Comparison of ENCODE assay signal across 15 cellular contexts in the genomic region with DNA sequence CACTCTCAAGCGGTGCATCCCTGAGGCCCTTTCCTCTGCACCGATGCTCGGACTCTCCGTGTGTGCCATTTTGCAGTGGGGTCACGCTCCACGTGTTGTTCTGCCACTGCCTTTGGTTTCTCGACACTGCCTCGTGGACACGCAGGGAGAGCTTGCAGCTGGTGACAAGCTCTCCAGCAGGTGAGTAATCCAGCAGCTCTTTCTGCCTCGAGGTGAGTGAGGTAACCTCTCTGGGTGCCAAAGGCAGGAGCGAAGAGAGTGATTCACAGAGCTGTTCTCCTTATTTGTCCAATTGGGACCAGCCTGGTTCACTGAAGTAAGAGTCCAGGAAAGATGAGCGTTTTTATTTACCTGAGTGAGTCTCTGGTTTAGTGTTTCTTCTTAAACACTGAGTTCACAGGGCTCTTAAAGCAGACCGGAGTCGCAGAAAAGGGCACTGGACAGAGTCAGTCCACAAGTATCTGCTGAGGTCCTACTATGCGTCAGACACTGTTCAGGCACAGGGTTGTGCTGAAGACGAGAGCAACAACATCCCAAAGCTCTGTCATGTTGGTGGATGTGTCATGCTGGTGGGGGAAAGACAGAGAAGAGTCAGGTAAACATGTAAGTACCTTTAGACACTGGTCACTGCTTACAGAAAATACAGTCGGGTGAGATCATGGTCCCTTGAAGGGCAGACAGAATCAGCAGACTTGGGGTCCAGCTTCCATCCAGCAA.
DNase-seq lines count a peak whose midpoint lies in the region; ATAC-seq, FAIRE-seq and TF ChIP-seq lines count a peak whose summit lies in the region.
"Had no signal": no experiment of that assay in that cellular context is flagged by ENCODE, and none has a peak within 500 bp of the region (broad histone marks: within the 10 kb centered on the region; RNA-seq: fewer than 3 reads in every experiment).

No MANE protein-coding gene starts in this region.

- ATAC-seq in HepG2 (no peak), right lobe of liver (no peak), upper lobe of right lung (peak; percentile 66)
- ATAC-seq: SK-N-SH treated with all-trans-retinoic acid at 6 μM for 48 hours had no signal

- H3K27ac ChIP-seq in HepG2 (ENCODE audit: extremely low read length, insufficient read depth, low read length) (no peak overlapping the region), right lobe of liver (no peak overlapping the region), upper lobe of right lung (no peak overlapping the region), endodermal cell (ENCODE audit: low read depth, low read length) (no peak overlapping the region)

- TF ChIP-seq CTCF in HepG2 (CRISPR knock-in tag; IDR thresholded peaks at IDR 0.05) (no peak), right lobe of liver (IDR thresholded peaks at IDR 0.05) (no peak), kidney epithelial cell (IDR thresholded peaks at IDR 0.05; ENCODE audit: insufficient read depth, low read length, poor library complexity, severe bottlenecking) (no peak), upper lobe of right lung (IDR thresholded peaks at IDR 0.05) (no peak), endodermal cell (conservative IDR thresholded peaks at IDR 0.05) (no peak)

- no peaks in the 10 kb centered on the region for H4K20me1 ChIP-seq in HepG2 (ENCODE audit: insufficient read depth, low read length)

- no peaks in the 10 kb centered on the region for H3K36me3 ChIP-seq in HepG2 (replicated peaks in 1 of 2; ENCODE audit: control insufficient read depth in 1 of 2, insufficient read depth in 2 of 2, low read length in 2 of 2)
- no peaks in the 10 kb centered on the region for H3K36me3 ChIP-seq in right lobe of liver
- no peaks in the 10 kb centered on the region for H3K36me3 ChIP-seq in kidney epithelial cell (ENCODE audit: control insufficient read depth, insufficient read depth, low read length)
- no peaks in the 10 kb centered on the region for H3K36me3 ChIP-seq in upper lobe of right lung
- no peaks in the 10 kb centered on the region for H3K36me3 ChIP-seq in endodermal cell (ENCODE audit: control insufficient read depth, insufficient read depth, low read length)

- H3K4me3 ChIP-seq in HepG2 (replicated peaks in 1 of 3; ENCODE audit: insufficient read depth in 1 of 3, low read depth in 2 of 3, low read length in 3 of 3) (no peak overlapping the region), right lobe of liver (no peak overlapping the region), kidney epithelial cell (ENCODE audit: low read depth, low read length) (no peak overlapping the region), upper lobe of right lung (no peak overlapping the region), endodermal cell (ENCODE audit: low read length) (no peak overlapping the region)

- CTCF ChIA-PET in HepG2 (lab: Yijun Ruan, JAX; ENCODE audit: low intra/inter-chr PET ratio, low total read pairs), result no interaction called here

- peaks cover 28% of the 10 kb centered on the region for H3K4me1 Mint-ChIP-seq in endodermal cell
- H3K4me1 Mint-ChIP-seq: activated B cell treated with CpG ODN at 0.5 μM for 24 hours; activated naive CD8-positive, alpha-beta T cell treated with anti-CD3 and anti-CD28 coated beads, Interleukin-2, amount 10 ng/mL, durations not matched to agents 7 days and 5 days had no signal

- in situ Hi-C loops in HepG2 (cut with HindIII; ENCODE audit: extremely low pct_ligation_motif_present, low pct_unique_long_range_greater_than_20kb), result no loop called here

- TF ChIP-seq EP300 in HepG2 (IDR thresholded peaks at IDR 0.05; ENCODE audit: low read depth in 2 of 2, low read length in 2 of 2), result no peak
- no peak for TF ChIP-seq EP300 in HepG2 (CRISPR knock-in tag; IDR thresholded peaks at IDR 0.05; ENCODE audit: borderline replicate concordance)

- no peak overlapping the region for H3K4me3 Mint-ChIP-seq in endodermal cell
- H3K4me3 Mint-ChIP-seq: activated B cell treated with CpG ODN at 0.5 μM for 24 hours; activated naive CD8-positive, alpha-beta T cell treated with anti-CD3 and anti-CD28 coated beads, Interleukin-2, amount 10 ng/mL, durations not matched to agents 7 days and 5 days had no signal

- POLR2A ChIA-PET in HepG2 (lab: Yijun Ruan, JAX), result no interaction called here

- H3K79me2 ChIP-seq in HepG2 (ENCODE audit: insufficient read depth, low read length), result no peaks in the 10 kb centered on the region

- no peak overlapping the region for H2AFZ ChIP-seq in HepG2 (ENCODE audit: low read length)

- BruUV-seq in HepG2 (replicated peaks; lab: Mats Ljungman, UMichigan), result no TSS peak

- H3K36me3 Mint-ChIP-seq in endodermal cell (ENCODE audit: low read depth), result no peaks in the 10 kb centered on the region
- H3K36me3 Mint-ChIP-seq: activated naive CD8-positive, alpha-beta T cell treated with anti-CD3 and anti-CD28 coated beads, Interleukin-2, amount 10 ng/mL, durations not matched to agents 7 days and 5 days had no signal

- no peak for TF ChIP-seq POLR2A in HepG2 (IDR thresholded peaks at IDR 0.05; ENCODE audit: insufficient read depth in 1 of 2, low read depth in 2 of 2, low read length in 2 of 2)
- no peak for TF ChIP-seq POLR2A in right lobe of liver (IDR thresholded peaks at IDR 0.05)

- FAIRE-seq in HepG2 (lab: Jason Lieb, UNC), result no peak
- FAIRE-seq: endothelial cell of umbilical vein had no signal

- H3K9ac ChIP-seq in HepG2 (ENCODE audit: insufficient read depth, low read depth, low read length) (no peak overlapping the region), endodermal cell (ENCODE audit: extremely low read depth, low read length, poor library complexity, severe bottlenecking) (no peak overlapping the region)

- 55% methylated on average over 12 of the region's 17 CpGs for WGBS in HepG2 (ENCODE audit: low lambda C conversion rate)
- WGBS in right lobe of liver (ENCODE audit: insufficient coverage, low coverage, low lambda C conversion rate, missing lambda C conversion rate), result 69% methylated on average over 11 of the region's 17 CpGs
- 92 to 93% methylated on average over 17 of the region's 17 CpGs for WGBS in endodermal cell (ENCODE audit: insufficient coverage in 1 of 2, insufficient read length in 1 of 2), 2 experiments

- H3K4me2 ChIP-seq in HepG2 (ENCODE audit: low read depth, low read length), result no peak overlapping the region

- intact Hi-C loops in HepG2 (cut with micrococcal nuclease; ENCODE audit: unreplicated experiment) (no loop called here), right lobe of liver (cut with DNase I) (no loop called here), upper lobe of right lung (cut with DNase I) (no loop called here)

- no peak for DNase-seq in HepG2 (ENCODE audit: low spot score)
- DNase-seq in right lobe of liver, result no peak
- DNase-seq in amniotic epithelial cell (ENCODE audit: low read depth), result peak; percentile 4
- DNase-seq in kidney epithelial cell (ENCODE audit: low read depth), result peak; percentile 88
- no peak for DNase-seq in upper lobe of right lung
- no peak for DNase-seq in activated CD4-positive, alpha-beta T cell treated with anti-CD3 and anti-CD28 coated beads for 48 hours
- no peak for DNase-seq in endodermal cell
- no peak for DNase-seq in NCI-H82 treated with DMSO at 0.1 percent for 48 hours (lab: John Stamatoyannopoulos, UW; ENCODE audit: unreplicated experiment)
- DNase-seq: activated B cell treated with CpG ODN at 0.5 μM for 24 hours; activated naive CD8-positive, alpha-beta T cell treated with anti-CD3 and anti-CD28 coated beads, Interleukin-2, amount 10 ng/mL, durations not matched to agents 7 days and 5 days; cerebellar nuclear complex; hypothalamus; NCI-H187 treated with DMSO at 0.1 percent for 48 hours had no signal

- H3K27ac Mint-ChIP-seq in endodermal cell, result no peak overlapping the region
- H3K27ac Mint-ChIP-seq: activated B cell treated with CpG ODN at 0.5 μM for 24 hours; activated naive CD8-positive, alpha-beta T cell treated with anti-CD3 and anti-CD28 coated beads, Interleukin-2, amount 10 ng/mL, durations not matched to agents 7 days and 5 days had no signal

- no peaks in the 10 kb centered on the region for H3K9me3 Mint-ChIP-seq in endodermal cell
- H3K9me3 Mint-ChIP-seq: activated B cell treated with CpG ODN at 0.5 μM for 24 hours; activated naive CD8-positive, alpha-beta T cell treated with anti-CD3 and anti-CD28 coated beads, Interleukin-2, amount 10 ng/mL, durations not matched to agents 7 days and 5 days had no signal

- peaks cover 5 to 43% of the 10 kb centered on the region in 2 experiments; a peak in 4 of 5 replicates for H3K27me3 ChIP-seq in HepG2 (ENCODE audit: control insufficient read depth in 1 of 2, insufficient read depth in 2 of 2, low read length in 2 of 2)
- H3K27me3 ChIP-seq in right lobe of liver, result no peaks in the 10 kb centered on the region
- H3K27me3 ChIP-seq in kidney epithelial cell (ENCODE audit: control insufficient read depth, insufficient read depth, low read length), result no peaks in the 10 kb centered on the region
- H3K27me3 ChIP-seq in upper lobe of right lung, result no peaks in the 10 kb centered on the region
- no peaks in the 10 kb centered on the region for H3K27me3 ChIP-seq in endodermal cell (ENCODE audit: control insufficient read depth, insufficient read depth, low read length, poor library complexity, severe bottlenecking)

- H3K4me1 ChIP-seq in HepG2 (ENCODE audit: insufficient read depth, low read length), result no peaks in the 10 kb centered on the region
- H3K4me1 ChIP-seq in right lobe of liver, result no peaks in the 10 kb centered on the region
- H3K4me1 ChIP-seq in upper lobe of right lung, result no peaks in the 10 kb centered on the region
- no peaks in the 10 kb centered on the region for H3K4me1 ChIP-seq in endodermal cell (ENCODE audit: control insufficient read depth, insufficient read depth, low read length)

- TF ChIP-seq RAD21 in HepG2 (CRISPR knock-in tag; IDR thresholded peaks at IDR 0.05), result no peak

- peaks cover 4% of the 10 kb centered on the region for H3K27me3 Mint-ChIP-seq in endodermal cell (ENCODE audit: insufficient read depth)

- H3K9me3 ChIP-seq in HepG2 (ENCODE audit: low read length), result no peaks in the 10 kb centered on the region
- H3K9me3 ChIP-seq in right lobe of liver, result no peaks in the 10 kb centered on the region
- H3K9me3 ChIP-seq in upper lobe of right lung, result no peaks in the 10 kb centered on the region
- no peaks in the 10 kb centered on the region for H3K9me3 ChIP-seq in endodermal cell (ENCODE audit: control insufficient read depth, low read length)

TF ChIP-seq in HepG2, 621 proteins besides CTCF, POLR2A, EP300 and RAD21 (continues in another document):
- TF ChIP-seq AGO1 (IDR thresholded peaks at IDR 0.05; ENCODE audit: low read depth, low read length, poor library complexity, severe bottlenecking) (no peak), PAF1 (CRISPR knock-in tag; IDR thresholded peaks at IDR 0.05) (no peak), WIZ (CRISPR knock-in tag; IDR thresholded peaks at IDR 0.05) (no peak)

Comparison
In these comparisons a context has a peak if more than half of its experiments do, and no peak if none do; other contexts are left out.
1. DNase-seq: peak in amniotic epithelial cell (single experiment) and kidney epithelial cell (single experiment); none in HepG2 (single experiment), right lobe of liver (0 of 3), upper lobe of right lung (single experiment), activated CD4-positive, alpha-beta T cell treated with anti-CD3 and anti-CD28 coated beads for 48 hours (single experiment), endodermal cell (single experiment) and NCI-H82 treated with DMSO at 0.1 percent for 48 hours (single experiment).